15 cellular contexts compared by ENCODE assay signal in genomic region chr13:97945792-97946419, GRCh38. TPM values are rescaled to one million over a fixed set of nuclear protein-coding genes. Genes with fewer than 3 reads are reported as not detected.
DNase-seq lines count a peak whose midpoint lies in the region; ATAC-seq, FAIRE-seq and TF ChIP-seq lines count a peak whose summit lies in the region.
"Had no signal": no experiment of that assay in that cellular context is flagged by ENCODE, and none has a peak within 500 bp of the region (broad histone marks: within the 10 kb centered on the region; RNA-seq: fewer than 3 reads in every experiment).

No MANE protein-coding gene starts in this region.

- TF ChIP-seq POLR2A in A549 (IDR thresholded peaks at IDR 0.05; ENCODE audit: low read length) = no peak
- no peak for TF ChIP-seq POLR2A in suprapubic skin (IDR thresholded peaks at IDR 0.05)

- intact Hi-C loops in naive thymus-derived CD4-positive, alpha-beta T cell (cut with micrococcal nuclease) = no loop called here

- H3K27me3 ChIP-seq in naive thymus-derived CD4-positive, alpha-beta T cell (ENCODE audit: control insufficient read depth in 2 of 2, insufficient read depth in 2 of 2, low read length in 2 of 2) = no peaks in the 10 kb centered on the region
- H3K27me3 ChIP-seq in suprapubic skin = no peaks in the 10 kb centered on the region
- H3K27me3 ChIP-seq: left lung had no signal

- H3K4me3 ChIP-seq in A549 (no peak overlapping the region), suprapubic skin (no peak overlapping the region)
- no peak overlapping the region for H3K4me3 ChIP-seq in naive thymus-derived CD4-positive, alpha-beta T cell (ENCODE audit: low read length)
- H3K4me3 ChIP-seq: left lung had no signal

- DNase-seq in A549 (ENCODE audit: low read depth in 1 of 2, low spot score in 1 of 2) (no peak), NAMALWA (ENCODE audit: low spot score) (peak; percentile 28), chondrocyte (ENCODE audit: low spot score) (no peak), suprapubic skin (ENCODE audit: low spot score in 2 of 2) (no peak), hepatic stellate cell (ENCODE audit: low spot score) (no peak)
- DNase-seq in naive thymus-derived CD4-positive, alpha-beta T cell = no peak
- DNase-seq: activated CD4-positive, alpha-beta T cell treated with anti-CD3 and anti-CD28 coated beads for 4 hours; anterior cingulate cortex; left lung; NCI-H2029 treated with DMSO at 0.1 percent for 48 hours had no signal

- 0 out of 3 replicates have a peak, but pooled peaks cover 4% of the 10 kb centered on the region for H3K9me3 ChIP-seq in A549
- H3K9me3 ChIP-seq in naive thymus-derived CD4-positive, alpha-beta T cell (ENCODE audit: control insufficient read depth in 2 of 3, low read length in 3 of 3) = no peaks in the 10 kb centered on the region
- no peaks in the 10 kb centered on the region for H3K9me3 ChIP-seq in suprapubic skin

- H3K4me3 Mint-ChIP-seq in chondrocyte (ENCODE audit: unreplicated experiment) = no peak overlapping the region
- H3K4me3 Mint-ChIP-seq in naive thymus-derived CD4-positive, alpha-beta T cell = no peak overlapping the region
- H3K4me3 Mint-ChIP-seq: dendritic cell treated with granulocyte-macrophage colony-stimulating factor and Interleukin-4, amounts not matched to agents 40 ng/mL and 50 ng/mL, for 4 days; stimulated activated memory B cell treated with anti-CD40 and anti-IgM and Interleukin-4, amounts not matched to agents 10 μg/mL and 1 μg/mL and 100 μg/mL, for 72 hours; T-helper 2 cell treated with Interferon-gamma antibody and Interleukin-4, amounts not matched to agents 5 μg/mL and 100 μg/mL, for 36 hours had no signal

- TF ChIP-seq CTCF in A549 (IDR thresholded peaks at IDR 0.05) (no peak), chondrocyte (IDR thresholded peaks at IDR 0.05) (peak; percentile 39), suprapubic skin (IDR thresholded peaks at IDR 0.05) (no peak)

- no peak for TF ChIP-seq EP300 in A549 (IDR thresholded peaks at IDR 0.05)
- TF ChIP-seq EP300 in suprapubic skin (IDR thresholded peaks at IDR 0.05) = no peak

- 64% methylated on average over 5 of the region's 5 CpGs for WGBS in A549 (ENCODE audit: missing lambda C conversion rate)
- 90% methylated on average over 5 of the region's 5 CpGs for WGBS in suprapubic skin

- H3K4me1 ChIP-seq in A549 (peaks cover 33% of the 10 kb centered on the region), suprapubic skin (no peaks in the 10 kb centered on the region)
- no peaks in the 10 kb centered on the region for H3K4me1 ChIP-seq in naive thymus-derived CD4-positive, alpha-beta T cell (ENCODE audit: control insufficient read depth in 2 of 2, insufficient read depth in 2 of 2, low read length in 2 of 2)
- H3K4me1 ChIP-seq: left lung had no signal

- ATAC-seq in A549 = no peak
- peak; percentile 69 for ATAC-seq in GM18511 (IDR thresholded peaks at IDR 0.05; ENCODE audit: unreplicated experiment)
- ATAC-seq in GM21381 (IDR thresholded peaks at IDR 0.05; ENCODE audit: unreplicated experiment) = no peak
- ATAC-seq in naive thymus-derived CD4-positive, alpha-beta T cell = no peak
- ATAC-seq: left lung; stimulated activated memory B cell treated with anti-CD40 and anti-IgM and Interleukin-4, amounts not matched to agents 10 μg/mL and 1 μg/mL and 100 μg/mL, for 72 hours had no signal

- H3K27ac Mint-ChIP-seq in chondrocyte (ENCODE audit: unreplicated experiment) = peak overlapping the region; percentile 73
- no peak overlapping the region for H3K27ac Mint-ChIP-seq in naive thymus-derived CD4-positive, alpha-beta T cell
- H3K27ac Mint-ChIP-seq: dendritic cell treated with granulocyte-macrophage colony-stimulating factor and Interleukin-4, amounts not matched to agents 40 ng/mL and 50 ng/mL, for 4 days; stimulated activated memory B cell treated with anti-CD40 and anti-IgM and Interleukin-4, amounts not matched to agents 10 μg/mL and 1 μg/mL and 100 μg/mL, for 72 hours; T-helper 2 cell treated with Interferon-gamma antibody and Interleukin-4, amounts not matched to agents 5 μg/mL and 100 μg/mL, for 36 hours had no signal

- peaks cover 2% of the 10 kb centered on the region for H3K36me3 Mint-ChIP-seq in chondrocyte (ENCODE audit: low read depth)
- peaks cover 0 to 7% (median 3%) of the 10 kb centered on the region in 5 donors for H3K36me3 Mint-ChIP-seq in naive thymus-derived CD4-positive, alpha-beta T cell

- H3K27me3 Mint-ChIP-seq in chondrocyte (ENCODE audit: low read depth) = no peaks in the 10 kb centered on the region
- peaks cover 0 to 9% (median 4%) of the 10 kb centered on the region in 5 donors for H3K27me3 Mint-ChIP-seq in naive thymus-derived CD4-positive, alpha-beta T cell
- H3K27me3 Mint-ChIP-seq: dendritic cell treated with granulocyte-macrophage colony-stimulating factor and Interleukin-4, amounts not matched to agents 40 ng/mL and 50 ng/mL, for 4 days had no signal

- POLR2A ChIA-PET in A549 (lab: Yijun Ruan, JAX) = no interaction called here
- POLR2A ChIA-PET in naive thymus-derived CD4-positive, alpha-beta T cell (lab: Charles Lee) = no interaction called here

- H3K4me1 Mint-ChIP-seq in chondrocyte (ENCODE audit: low read depth) = peaks cover 41% of the 10 kb centered on the region
- no peaks in the 10 kb centered on the region for H3K4me1 Mint-ChIP-seq in naive thymus-derived CD4-positive, alpha-beta T cell

- CTCF ChIA-PET in A549 (lab: Yijun Ruan, JAX) = no interaction called here
- CTCF ChIA-PET in naive thymus-derived CD4-positive, alpha-beta T cell (lab: Charles Lee) = no interaction called here

- FAIRE-seq in A549 (lab: Jason Lieb, UNC) = no peak

- no peak overlapping the region for H3K4me2 ChIP-seq in A549

- H3K9me3 Mint-ChIP-seq in chondrocyte (ENCODE audit: low read depth) = peaks cover 2% of the 10 kb centered on the region
- H3K9me3 Mint-ChIP-seq in naive thymus-derived CD4-positive, alpha-beta T cell = peaks cover 0 to 8% (median 4%) of the 10 kb centered on the region in 11 donors
- H3K9me3 Mint-ChIP-seq: stimulated activated memory B cell treated with anti-CD40 and anti-IgM and Interleukin-4, amounts not matched to agents 10 μg/mL and 1 μg/mL and 100 μg/mL, for 72 hours had no signal

- no peak for TF ChIP-seq RAD21 in A549 (conservative IDR thresholded peaks at IDR 0.05 in 1 of 2, IDR thresholded peaks at IDR 0.05 in 1 of 2)

- H3K27ac ChIP-seq in A549 (peak overlapping the region; percentile 59 to 87; a peak in 5 of 6 replicates), suprapubic skin (no peak overlapping the region)
- H3K27ac ChIP-seq in naive thymus-derived CD4-positive, alpha-beta T cell (ENCODE audit: low read depth, low read length) = no peak overlapping the region
- H3K27ac ChIP-seq: left lung had no signal

- no peaks in the 10 kb centered on the region for H3K36me3 ChIP-seq in naive thymus-derived CD4-positive, alpha-beta T cell (ENCODE audit: control insufficient read depth in 2 of 3, insufficient read depth in 3 of 3, low read length in 3 of 3)
- no peaks in the 10 kb centered on the region for H3K36me3 ChIP-seq in suprapubic skin
- H3K36me3 ChIP-seq: left lung had no signal

TF ChIP-seq in A549, 52 proteins besides CTCF, POLR2A, EP300 and RAD21:
- TF ChIP-seq NPAS2 (CRISPR knock-in tag; IDR thresholded peaks at IDR 0.05; ENCODE audit: borderline replicate concordance) (no peak), ZC3H11A (IDR thresholded peaks at IDR 0.05) (no peak), MAZ (IDR thresholded peaks at IDR 0.05; ENCODE audit: borderline replicate concordance, low read depth, low read length) (no peak), HOXA7 (CRISPR knock-in tag; IDR thresholded peaks at IDR 0.05) (no peak), HES2 (IDR thresholded peaks at IDR 0.05) (no peak), MYC (IDR thresholded peaks at IDR 0.05; ENCODE audit: borderline replicate concordance, low read length) (no peak), KDM1A (IDR thresholded peaks at IDR 0.05; ENCODE audit: low read depth) (no peak), HOXB13 (CRISPR knock-in tag; IDR thresholded peaks at IDR 0.05; ENCODE audit: low read depth) (no peak), JUNB (IDR thresholded peaks at IDR 0.05) (no peak), TP53 (CRISPR knock-in tag; IDR thresholded peaks at IDR 0.05) (no peak), RNF2 (IDR thresholded peaks at IDR 0.05; ENCODE audit: borderline replicate concordance, low read depth) (no peak), HDAC2 (IDR thresholded peaks at IDR 0.05) (no peak), NFE2L2 (conservative IDR thresholded peaks at IDR 0.05; ENCODE audit: low read length) (no peak), ZSCAN20 (CRISPR knock-in tag; IDR thresholded peaks at IDR 0.05) (no peak), PBX3 (IDR thresholded peaks at IDR 0.05) (no peak)

RNA-seq across cellular contexts. Expression of gene IPO5, which starts 7.6 kb away (rescaled TPM):
- polyA plus RNA-seq in A549 (2011; rRNA removed) = 166 and 174 TPM in 2 replicates
- polyA plus RNA-seq in A549 (2012; cell fraction: cytosol; rRNA removed) = 55.0 and 60.2 TPM in 2 replicates
- 52.1 and 55.8 TPM in 2 replicates for polyA plus RNA-seq in A549 (2012; cell fraction: nucleus; rRNA removed)
- 98.1 to 106 TPM (median 98.4 TPM) in 3 replicates for polyA plus RNA-seq in A549 (2017; fragmentation: RNase III; extraction: RNeasy Plus Mini Kit Qiagen cat#74134 plus additional on column Dnase treatment)
- 126 and 128 TPM in 2 replicates for polyA minus RNA-seq in A549 (2011; rRNA and poly(A)+ RNA removed)
- total RNA-seq in chondrocyte = 115 to 130 TPM (median 119 TPM) in 3 replicates
- total RNA-seq in naive thymus-derived CD4-positive, alpha-beta T cell = 100 to 1,000 TPM in 1 of 5 experiments, 10 to 100 TPM in 4; 61.1 to 115 (median 83.3) TPM
- polyA plus RNA-seq in naive thymus-derived CD4-positive, alpha-beta T cell = 10 to 100 TPM; 32.2 to 49.9 TPM
- 10 to 100 TPM; 78.8 to 93.8 (median 82.4) TPM for total RNA-seq in suprapubic skin

Comparison
In these comparisons a context has a peak if more than half of its experiments do, and no peak if none do; other contexts are left out.
1. H3K27ac ChIP-seq: peak in A549 (2 of 2); none in naive thymus-derived CD4-positive, alpha-beta T cell (single experiment) and suprapubic skin (single experiment).